18 cellular contexts compared by ENCODE assay signal in genomic region chr4:143391895-143392294, GRCh38. TPM values are rescaled to one million over a fixed set of nuclear protein-coding genes. Genes with fewer than 3 reads are reported as not detected.
A peak's percentile ranks its signal among the peaks of the same experiment; 100 is the strongest.
DNase-seq lines count a peak whose midpoint lies in the region; ATAC-seq and TF ChIP-seq lines count a peak whose summit lies in the region.
"Had no signal": no experiment of that assay in that cellular context is flagged by ENCODE, and none has a peak within 500 bp of the region (broad histone marks: within the 10 kb centered on the region; RNA-seq: fewer than 3 reads in every experiment).

No MANE protein-coding gene starts in this region.

- TF ChIP-seq CTCF in DOHH2 (IDR thresholded peaks at IDR 0.05; ENCODE audit: low read depth, low read length, poor library complexity, severe bottlenecking) (no peak), fibroblast of villous mesenchyme (IDR thresholded peaks at IDR 0.05; ENCODE audit: insufficient read depth, low read depth, low read length) (no peak), smooth muscle cell (IDR thresholded peaks at IDR 0.05; ENCODE audit: borderline replicate concordance, insufficient read depth, poor library complexity, severe bottlenecking) (no peak)

- no peak overlapping the region for H3K27ac Mint-ChIP-seq in T-helper 2 cell treated with Interferon-gamma antibody and Interleukin-4, amounts not matched to agents 5 μg/mL and 100 μg/mL, for 36 hours
- no peak overlapping the region for H3K27ac Mint-ChIP-seq in CD8-positive, alpha-beta memory T cell
- H3K27ac Mint-ChIP-seq: activated CD4-positive, alpha-beta memory T cell treated with anti-CD3 and anti-CD28 coated beads for 36 hours; activated T-helper 1 cell treated with anti-CD3 and anti-CD28 coated beads, Interleukin-12 subunit alpha, Interleukin-12 subunit beta, Interleukin-2, Interleukin-4 antibody, amounts not matched to agents 30 ng/mL and 10 ng/mL and 1 ng/mL, durations not matched to agents 14 hours and 24 hours and 36 hours; dendritic cell treated with granulocyte-macrophage colony-stimulating factor and Interleukin-4, amounts not matched to agents 40 ng/mL and 50 ng/mL, for 4 days; immature natural killer cell had no signal

- H3K9me3 ChIP-seq in DOHH2 (ENCODE audit: control insufficient read depth, insufficient read depth, low read length) (no peaks in the 10 kb centered on the region), smooth muscle cell (replicated peaks; ENCODE audit: low read depth) (no peaks in the 10 kb centered on the region)
- H3K9me3 ChIP-seq in CD8-positive, alpha-beta memory T cell (ENCODE audit: low read length): no peaks in the 10 kb centered on the region
- H3K9me3 ChIP-seq: thyroid gland had no signal

- H3K4me1 ChIP-seq in DOHH2 (ENCODE audit: control insufficient read depth, low read length): peaks cover 95% of the 10 kb centered on the region
- H3K4me1 ChIP-seq in smooth muscle cell (ENCODE audit: low read depth): peaks cover 15% of the 10 kb centered on the region
- H3K4me1 ChIP-seq in CD8-positive, alpha-beta memory T cell (ENCODE audit: insufficient read depth, low read length): no peaks in the 10 kb centered on the region
- H3K4me1 ChIP-seq: parathyroid adenoma had no signal

- H3K9me2 ChIP-seq in DOHH2 (replicated peaks; ENCODE audit: control insufficient read depth, low read length): no peaks in the 10 kb centered on the region

- peaks cover 90% of the 10 kb centered on the region for H3K79me2 ChIP-seq in DOHH2 (ENCODE audit: control insufficient read depth, low read length)
- peaks cover 41% of the 10 kb centered on the region for H3K79me2 ChIP-seq in smooth muscle cell (ENCODE audit: low read depth)
- H3K79me2 ChIP-seq: parathyroid adenoma had no signal

- H3K27me3 ChIP-seq in DOHH2 (ENCODE audit: control insufficient read depth, low read length) (no peaks in the 10 kb centered on the region), smooth muscle cell (ENCODE audit: low read depth) (no peaks in the 10 kb centered on the region)
- no peaks in the 10 kb centered on the region for H3K27me3 ChIP-seq in CD8-positive, alpha-beta memory T cell (ENCODE audit: insufficient read depth, low read length, poor library complexity, severe bottlenecking)
- H3K27me3 ChIP-seq: foreskin keratinocyte, thyroid gland had no signal

- no peak overlapping the region for H3K9ac ChIP-seq in smooth muscle cell (ENCODE audit: low read depth)
- H3K9ac ChIP-seq: parathyroid adenoma had no signal

- ATAC-seq in SK-N-SH treated with all-trans-retinoic acid at 6 μM for 48 hours: peak; percentile 90
- no peak for ATAC-seq in GM18868 (IDR thresholded peaks at IDR 0.05; ENCODE audit: unreplicated experiment)
- ATAC-seq: foreskin keratinocyte had no signal

- peaks cover 22% of the 10 kb centered on the region for H3K27me3 Mint-ChIP-seq in T-helper 2 cell treated with Interferon-gamma antibody and Interleukin-4, amounts not matched to agents 5 μg/mL and 100 μg/mL, for 36 hours (ENCODE audit: low read depth)
- H3K27me3 Mint-ChIP-seq in CD8-positive, alpha-beta memory T cell: peaks cover 10 to 44% of the 10 kb centered on the region in 2 donors
- H3K27me3 Mint-ChIP-seq: dendritic cell treated with granulocyte-macrophage colony-stimulating factor and Interleukin-4, amounts not matched to agents 40 ng/mL and 50 ng/mL, for 4 days had no signal

- CTCF ChIA-PET in CD8-positive, alpha-beta memory T cell (lab: Charles Lee): no interaction called here

- H3K4me3 Mint-ChIP-seq in T-helper 2 cell treated with Interferon-gamma antibody and Interleukin-4, amounts not matched to agents 5 μg/mL and 100 μg/mL, for 36 hours: no peak overlapping the region
- no peak overlapping the region for H3K4me3 Mint-ChIP-seq in CD8-positive, alpha-beta memory T cell
- H3K4me3 Mint-ChIP-seq: activated CD4-positive, alpha-beta memory T cell treated with anti-CD3 and anti-CD28 coated beads for 36 hours; activated T-helper 1 cell treated with anti-CD3 and anti-CD28 coated beads, Interleukin-12 subunit alpha, Interleukin-12 subunit beta, Interleukin-2, Interleukin-4 antibody, amounts not matched to agents 30 ng/mL and 10 ng/mL and 1 ng/mL, durations not matched to agents 14 hours and 24 hours and 36 hours; dendritic cell treated with granulocyte-macrophage colony-stimulating factor and Interleukin-4, amounts not matched to agents 40 ng/mL and 50 ng/mL, for 4 days; immature natural killer cell had no signal

- no peaks in the 10 kb centered on the region for H3K4me1 Mint-ChIP-seq in T-helper 2 cell treated with Interferon-gamma antibody and Interleukin-4, amounts not matched to agents 5 μg/mL and 100 μg/mL, for 36 hours (ENCODE audit: low read depth)
- H3K4me1 Mint-ChIP-seq in CD8-positive, alpha-beta memory T cell: no peaks in the 10 kb centered on the region

- DNase-seq in fibroblast of villous mesenchyme (ENCODE audit: low read depth) (peak; percentile 79), smooth muscle cell (lab: John Stamatoyannopoulos, UW; ENCODE audit: unreplicated experiment) (no peak), HuH-7 (ENCODE audit: low spot score) (no peak)
- DNase-seq in T-helper 2 cell treated with Interferon-gamma antibody and Interleukin-4, amounts not matched to agents 5 μg/mL and 100 μg/mL, for 36 hours (ENCODE audit: low spot score): no peak
- no peak for DNase-seq in CD8-positive, alpha-beta memory T cell
- DNase-seq: activated CD4-positive, alpha-beta memory T cell treated with anti-CD3 and anti-CD28 coated beads for 36 hours; amniotic stem cell; foreskin keratinocyte; GF-D8; immature natural killer cell; stimulated activated CD8-positive, alpha-beta memory T cell treated with anti-CD3 and anti-CD28 coated beads, Interleukin-4, amount 100 ng/mL, for 48 hours; thyroid gland had no signal

- H3K9me3 Mint-ChIP-seq in T-helper 2 cell treated with Interferon-gamma antibody and Interleukin-4, amounts not matched to agents 5 μg/mL and 100 μg/mL, for 36 hours: no peaks in the 10 kb centered on the region
- no peaks in the 10 kb centered on the region for H3K9me3 Mint-ChIP-seq in CD8-positive, alpha-beta memory T cell
- H3K9me3 Mint-ChIP-seq: activated CD4-positive, alpha-beta memory T cell treated with anti-CD3 and anti-CD28 coated beads for 36 hours; activated T-helper 1 cell treated with anti-CD3 and anti-CD28 coated beads, Interleukin-12 subunit alpha, Interleukin-12 subunit beta, Interleukin-2, Interleukin-4 antibody, amounts not matched to agents 30 ng/mL and 10 ng/mL and 1 ng/mL, durations not matched to agents 14 hours and 24 hours and 36 hours; dendritic cell treated with granulocyte-macrophage colony-stimulating factor and Interleukin-4, amounts not matched to agents 40 ng/mL and 50 ng/mL, for 4 days had no signal

- H3K36me3 ChIP-seq in DOHH2 (ENCODE audit: control insufficient read depth, low read length) (peaks cover 48% of the 10 kb centered on the region), smooth muscle cell (ENCODE audit: low read depth) (no peaks in the 10 kb centered on the region)
- H3K36me3 ChIP-seq in CD8-positive, alpha-beta memory T cell (ENCODE audit: insufficient read depth, low read length): no peaks in the 10 kb centered on the region
- H3K36me3 ChIP-seq: thyroid gland had no signal

- H3K4me3 ChIP-seq in DOHH2 (ENCODE audit: low read length): peak overlapping the region; percentile 77
- H3K4me3 ChIP-seq in fibroblast of villous mesenchyme (ENCODE audit: low read depth, low read length): no peak overlapping the region
- no peak overlapping the region for H3K4me3 ChIP-seq in smooth muscle cell
- no peak overlapping the region for H3K4me3 ChIP-seq in CD8-positive, alpha-beta memory T cell (ENCODE audit: low read length)
- H3K4me3 ChIP-seq: thyroid gland had no signal

- peak overlapping the region; percentile 96 for H3K27ac ChIP-seq in DOHH2 (ENCODE audit: low read depth, low read length)
- H3K27ac ChIP-seq in smooth muscle cell (ENCODE audit: low read depth): peak overlapping the region; percentile 36
- no peak overlapping the region for H3K27ac ChIP-seq in CD8-positive, alpha-beta memory T cell (ENCODE audit: low read depth, low read length)
- H3K27ac ChIP-seq: foreskin keratinocyte, parathyroid adenoma, thyroid gland had no signal

- WGBS in smooth muscle cell (ENCODE audit: low lambda C conversion rate): 26% methylated on average over 3 of the region's 3 CpGs

- POLR2A ChIA-PET in CD8-positive, alpha-beta memory T cell (lab: Charles Lee): no interaction called here

- H3F3A ChIP-seq in DOHH2 (ENCODE audit: control insufficient read depth, insufficient read depth): peaks cover 26% of the 10 kb centered on the region
- H3F3A ChIP-seq in smooth muscle cell (ENCODE audit: low read depth): no peaks in the 10 kb centered on the region

- H3K36me3 Mint-ChIP-seq in T-helper 2 cell treated with Interferon-gamma antibody and Interleukin-4, amounts not matched to agents 5 μg/mL and 100 μg/mL, for 36 hours (ENCODE audit: low read depth): no peaks in the 10 kb centered on the region
- no peaks in the 10 kb centered on the region for H3K36me3 Mint-ChIP-seq in CD8-positive, alpha-beta memory T cell
- H3K36me3 Mint-ChIP-seq: activated CD4-positive, alpha-beta memory T cell treated with anti-CD3 and anti-CD28 coated beads for 36 hours; immature natural killer cell had no signal

- H2AFZ ChIP-seq in smooth muscle cell (ENCODE audit: low read depth): no peak overlapping the region
- H2AFZ ChIP-seq: parathyroid adenoma had no signal

- H4K20me1 ChIP-seq in DOHH2 (ENCODE audit: control insufficient read depth, insufficient read depth, low read depth, low read length) (no peaks in the 10 kb centered on the region), smooth muscle cell (ENCODE audit: low read depth) (no peaks in the 10 kb centered on the region)

- H3K4me2 ChIP-seq in DOHH2 (ENCODE audit: low read length) (peak overlapping the region; percentile 90), smooth muscle cell (peak overlapping the region; percentile 42)

RNA-seq across cellular contexts. Expression of gene GAB1, which starts 55.2 kb away (rescaled TPM):
- total RNA-seq in fibroblast of villous mesenchyme: 13.0 and 16.1 TPM in 2 replicates
- total RNA-seq in smooth muscle cell: 17.5 and 22.5 TPM in 2 replicates
- polyA plus RNA-seq in smooth muscle cell: 0.50 and 3.0 TPM in 2 replicates
- under 1 TPM; 0.15 to 0.95 TPM for total RNA-seq in CD8-positive, alpha-beta memory T cell
- polyA plus RNA-seq in CD8-positive, alpha-beta memory T cell: 0.02 TPM
